12 cellular contexts compared by ENCODE assay signal in genomic region chr3:110568246-110568645, GRCh38.
DNase-seq lines count a peak whose midpoint lies in the region; ATAC-seq lines count a peak whose summit lies in the region.
"Had no signal": no experiment of that assay in that cellular context is flagged by ENCODE, and none has a peak within 500 bp of the region (broad histone marks: within the 10 kb centered on the region; RNA-seq: fewer than 3 reads in every experiment).

No MANE protein-coding gene starts in this region.

- H3K79me2 ChIP-seq in ACC112 (ENCODE audit: control insufficient read depth, insufficient read depth, low read length, unreplicated experiment): no peaks in the 10 kb centered on the region

- H3K27ac ChIP-seq in ACC112 (ENCODE audit: low read depth, low read length): peak overlapping the region; percentile 81
- H3K27ac ChIP-seq in epithelial cell of prostate: no peak overlapping the region
- H3K27ac ChIP-seq: C4-2B had no signal

- H3K9me3 Mint-ChIP-seq in stimulated activated memory B cell treated with anti-CD40 and anti-IgM and Interleukin-4, amounts not matched to agents 10 μg/mL and 1 μg/mL and 100 μg/mL, for 72 hours: no peaks in the 10 kb centered on the region
- H3K9me3 Mint-ChIP-seq: T-helper 2 cell treated with Interferon-gamma antibody and Interleukin-4, amounts not matched to agents 5 μg/mL and 100 μg/mL, for 36 hours had no signal

- ATAC-seq in GM21381 (IDR thresholded peaks at IDR 0.05; ENCODE audit: unreplicated experiment): peak; percentile 67
- no peak for ATAC-seq in stimulated activated memory B cell treated with anti-CD40 and anti-IgM and Interleukin-4, amounts not matched to agents 10 μg/mL and 1 μg/mL and 100 μg/mL, for 72 hours

- peaks cover 26% of the 10 kb centered on the region for H3K4me1 ChIP-seq in ACC112 (ENCODE audit: control insufficient read depth, insufficient read depth, low read length, unreplicated experiment)

- no peak overlapping the region for H3K4me3 Mint-ChIP-seq in stimulated activated memory B cell treated with anti-CD40 and anti-IgM and Interleukin-4, amounts not matched to agents 10 μg/mL and 1 μg/mL and 100 μg/mL, for 72 hours
- H3K4me3 Mint-ChIP-seq: T-helper 2 cell treated with Interferon-gamma antibody and Interleukin-4, amounts not matched to agents 5 μg/mL and 100 μg/mL, for 36 hours had no signal

- H3K4me3 ChIP-seq in ACC112 (ENCODE audit: low read depth, low read length): no peak overlapping the region

- no peaks in the 10 kb centered on the region for H3K36me3 ChIP-seq in ACC112 (ENCODE audit: insufficient read depth, low read length)

- DNase-seq in HPDE6-E6E7 (ENCODE audit: extremely low spot score) (peak; percentile 45), epithelial cell of prostate (ENCODE audit: low read depth, low spot score) (peak; percentile 37), middle frontal gyrus (ENCODE audit: extremely low spot score, low spot score) (no peak), 8988T (no peak)
- DNase-seq in activated CD4-positive, alpha-beta T cell treated with anti-CD3 and anti-CD28 coated beads, Interleukin-2, amount 50 U/mL, for 4 hours: no peak
- DNase-seq: amygdala, NCI-H1105 treated with DMSO at 0.1 percent for 48 hours had no signal

- no peaks in the 10 kb centered on the region for H3K36me3 Mint-ChIP-seq in stimulated activated memory B cell treated with anti-CD40 and anti-IgM and Interleukin-4, amounts not matched to agents 10 μg/mL and 1 μg/mL and 100 μg/mL, for 72 hours

- no peaks in the 10 kb centered on the region for H3K27me3 Mint-ChIP-seq in stimulated activated memory B cell treated with anti-CD40 and anti-IgM and Interleukin-4, amounts not matched to agents 10 μg/mL and 1 μg/mL and 100 μg/mL, for 72 hours

- peak overlapping the region; percentile 77 for H2AFZ ChIP-seq in ACC112 (ENCODE audit: low read length, unreplicated experiment)

- no peak overlapping the region for H3K27ac Mint-ChIP-seq in stimulated activated memory B cell treated with anti-CD40 and anti-IgM and Interleukin-4, amounts not matched to agents 10 μg/mL and 1 μg/mL and 100 μg/mL, for 72 hours
- H3K27ac Mint-ChIP-seq: T-helper 2 cell treated with Interferon-gamma antibody and Interleukin-4, amounts not matched to agents 5 μg/mL and 100 μg/mL, for 36 hours had no signal

- no peaks in the 10 kb centered on the region for H3K4me1 Mint-ChIP-seq in stimulated activated memory B cell treated with anti-CD40 and anti-IgM and Interleukin-4, amounts not matched to agents 10 μg/mL and 1 μg/mL and 100 μg/mL, for 72 hours

- H3K27me3 ChIP-seq in ACC112 (ENCODE audit: insufficient read depth, low read length): no peaks in the 10 kb centered on the region

Comparison
In these comparisons a context has a peak if more than half of its experiments do, and no peak if none do; other contexts are left out.
1. DNase-seq: peak in HPDE6-E6E7 (single experiment) and epithelial cell of prostate (single experiment); none in middle frontal gyrus (single experiment), 8988T (single experiment) and activated CD4-positive, alpha-beta T cell treated with anti-CD3 and anti-CD28 coated beads, Interleukin-2, amount 50 U/mL, for 4 hours (0 of 2).